Comparison of ENCODE assay signal across 16 cellular contexts in the genomic region with DNA sequence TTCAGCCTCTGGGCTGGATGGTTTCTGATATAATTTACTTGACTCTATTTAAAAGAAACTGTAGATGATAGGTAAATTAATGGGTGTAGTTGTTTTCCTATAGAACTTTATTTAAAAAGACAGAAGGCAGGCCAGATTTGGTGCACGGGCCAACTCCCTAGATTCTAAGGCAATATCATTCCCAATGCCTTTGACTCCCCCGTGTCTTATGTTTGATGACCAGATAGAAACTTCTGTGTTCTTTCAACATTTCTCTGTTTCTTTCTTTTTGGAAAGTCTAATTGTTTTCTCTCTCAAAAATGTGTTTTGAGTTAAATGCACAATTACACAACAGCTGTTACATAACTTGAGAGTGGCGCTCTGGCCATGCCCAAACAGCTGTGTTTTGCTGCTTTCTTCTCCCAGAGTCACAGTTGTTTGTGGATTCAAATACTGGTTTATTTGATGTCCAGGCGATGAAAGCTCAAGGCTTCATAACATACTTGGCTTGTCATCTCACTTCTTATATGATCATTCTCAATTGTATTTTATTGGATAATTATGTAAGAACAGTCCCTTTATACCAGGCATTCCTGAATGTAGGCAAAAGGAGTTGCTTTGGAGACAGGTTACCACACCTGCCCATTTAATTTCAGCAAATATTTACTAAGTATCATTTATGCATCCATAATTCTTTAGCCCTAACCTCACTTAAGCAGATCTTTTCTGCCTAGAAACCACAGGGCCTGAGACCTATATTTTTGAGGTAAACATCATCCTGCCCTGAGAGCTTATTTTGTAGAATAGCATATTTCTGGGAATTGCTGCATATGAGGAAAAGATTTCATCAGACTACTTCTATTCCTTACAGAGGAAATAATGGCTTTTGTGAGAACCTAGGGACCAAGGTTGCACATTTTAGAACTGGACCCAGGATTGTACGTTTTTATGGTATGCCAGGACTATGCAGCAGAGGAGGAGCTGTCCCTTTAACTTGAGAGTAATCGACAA. TPM values are rescaled to one million over a fixed set of nuclear protein-coding genes. Genes with fewer than 3 reads are reported as not detected.
DNase-seq lines count a peak whose midpoint lies in the region; ATAC-seq and TF ChIP-seq lines count a peak whose summit lies in the region.
"Had no signal": no experiment of that assay in that cellular context is flagged by ENCODE, and none has a peak within 500 bp of the region (broad histone marks: within the 10 kb centered on the region; RNA-seq: fewer than 3 reads in every experiment).

No MANE protein-coding gene starts in this region.

- intact Hi-C loops in esophagus muscularis mucosa (cut with DNase I) (no loop called here), mucosa of descending colon (cut with DNase I, micrococcal nuclease) (no loop called here)

- DNase-seq in AG08395 (ENCODE audit: low spot score) (peak; percentile 55), NCI-H2029 (lab: John Stamatoyannopoulos, UW) (peak; percentile 48), esophagus muscularis mucosa (ENCODE audit: extremely low spot score) (no peak), mucosa of descending colon (peak in 2 of 3 donors; percentile 27 to 42), SKM-1 (lab: John Stamatoyannopoulos, UW; ENCODE audit: unreplicated experiment) (no peak)
- no peak for DNase-seq in effector CD8-positive, alpha-beta T cell (lab: John Stamatoyannopoulos, UW)
- DNase-seq: activated CD4-positive, alpha-beta T cell treated with anti-CD3 and anti-CD28 coated beads for 36 hours; activated naive CD4-positive, alpha-beta T cell treated with anti-CD3 and anti-CD28 coated beads, Interleukin-2, amount 50 U/mL, for 16 hours; IMR-90; naive thymus-derived CD4-positive, alpha-beta T cell; NCI-H446 treated with DMSO at 0.1 percent for 48 hours; spleen had no signal

- H3K27me3 ChIP-seq in esophagus muscularis mucosa: no peaks in the 10 kb centered on the region
- H3K27me3 ChIP-seq: spleen had no signal

- H3K9me3 ChIP-seq in esophagus muscularis mucosa: peaks cover 0 to 11% (median 0%) of the 10 kb centered on the region in 4 donors
- peaks cover 7% of the 10 kb centered on the region for H3K9me3 ChIP-seq in mucosa of descending colon
- H3K9me3 ChIP-seq: SJSA1 had no signal

- TF ChIP-seq POLR2A in esophagus muscularis mucosa (IDR thresholded peaks at IDR 0.05; ENCODE audit: low read depth): no peak

- no peak for TF ChIP-seq EP300 in esophagus muscularis mucosa (IDR thresholded peaks at IDR 0.05)

- H3K36me3 ChIP-seq in esophagus muscularis mucosa (no peaks in the 10 kb centered on the region), mucosa of descending colon (ENCODE audit: low read depth) (no peaks in the 10 kb centered on the region)
- H3K36me3 ChIP-seq: SJSA1, spleen had no signal

- ATAC-seq in mucosa of descending colon: peak; percentile 69
- no peak for ATAC-seq in HG02885 (IDR thresholded peaks at IDR 0.05; ENCODE audit: poor library complexity, unreplicated experiment)
- no peak for ATAC-seq in HG03159 (IDR thresholded peaks at IDR 0.05; ENCODE audit: unreplicated experiment)
- ATAC-seq: activated CD4-positive, alpha-beta T cell treated with anti-CD3 and anti-CD28 coated beads for 36 hours; naive thymus-derived CD4-positive, alpha-beta T cell had no signal

- peaks cover 4 to 38% (median 22%) of the 10 kb centered on the region in 4 donors for H3K4me1 ChIP-seq in esophagus muscularis mucosa
- H3K4me1 ChIP-seq in mucosa of descending colon (ENCODE audit: low read depth): peaks cover 31% of the 10 kb centered on the region
- H3K4me1 ChIP-seq: SJSA1 had no signal

- 75% methylated on average over 6 of the region's 6 CpGs for WGBS in esophagus muscularis mucosa

- no peak overlapping the region for H3K4me3 ChIP-seq in esophagus muscularis mucosa
- no peak overlapping the region for H3K4me3 ChIP-seq in mucosa of descending colon
- H3K4me3 ChIP-seq: SJSA1, spleen had no signal

- H3K27ac ChIP-seq in esophagus muscularis mucosa (replicated peaks in 1 of 4): peak overlapping the region; percentile 50 to 62 (median 54)
- H3K27ac ChIP-seq: SJSA1 had no signal

- TF ChIP-seq CTCF in esophagus muscularis mucosa (IDR thresholded peaks at IDR 0.05) (no peak), mucosa of descending colon (IDR thresholded peaks at IDR 0.05) (no peak)

RNA-seq across cellular contexts. Expression of a gene that starts 1.9 kb away (rescaled TPM):
- 10 to 100 TPM; 66.4 to 97.5 (median 82.3) TPM for total RNA-seq in esophagus muscularis mucosa
- 100 to 1,000 TPM in 1 of 3 donors, 10 to 100 TPM in 2; 72.9 to 173 (median 84.1) TPM for total RNA-seq in mucosa of descending colon
- total RNA-seq: activated CD4-positive, alpha-beta T cell treated with anti-CD3 and anti-CD28 coated beads for 36 hours; G401; IMR-90; SJSA1 had no signal

Comparison
In these comparisons a context has a peak if more than half of its experiments do, and no peak if none do; other contexts are left out.
1. DNase-seq: peak in AG08395 (single experiment), NCI-H2029 (single experiment) and mucosa of descending colon (2 of 3); none in esophagus muscularis mucosa (single experiment), effector CD8-positive, alpha-beta T cell (single experiment) and SKM-1 (single experiment).